ENCODE assay signal across 8 cellular contexts in genomic region chr19:6125571-6125989, GRCh38. TPM values are rescaled to one million over a fixed set of nuclear protein-coding genes. Genes with fewer than 3 reads are reported as not detected.
A peak's percentile ranks its signal among the peaks of the same experiment; 100 is the strongest.
DNase-seq lines count a peak whose midpoint lies in the region; ATAC-seq and TF ChIP-seq lines count a peak whose summit lies in the region.

No MANE protein-coding gene starts in this region.

- H3K27me3 ChIP-seq in BJ (ENCODE audit: control insufficient read depth, insufficient read depth, low read length) (no peaks in the 10 kb centered on the region), dorsolateral prefrontal cortex (no peaks in the 10 kb centered on the region)

- H3K36me3 ChIP-seq in BJ (ENCODE audit: control insufficient read depth, insufficient read depth, low read length): no peaks in the 10 kb centered on the region

- CTCF ChIA-PET in BJ (lab: Yijun Ruan, JAX): interaction anchor here (0.6 to 7.8 kb wide), 36 partner anchors 9 to 738 kb away, joined by 3 to 140 read pairs (median 4); partner anchors contain the start of gene ACSBG2

- no peak for ATAC-seq in GM18858 (IDR thresholded peaks at IDR 0.05; ENCODE audit: unreplicated experiment)

- no peak overlapping the region for H3K4me3 ChIP-seq in BJ (ENCODE audit: low read depth, low read length)
- no peak overlapping the region for H3K4me3 ChIP-seq in HFF-Myc (replicated peaks; ENCODE audit: low read depth, low read length)
- no peak overlapping the region for H3K4me3 ChIP-seq in dorsolateral prefrontal cortex

- H3K27ac ChIP-seq in dorsolateral prefrontal cortex: no peak overlapping the region

- TF ChIP-seq CTCF in BJ (IDR thresholded peaks at IDR 0.05; ENCODE audit: insufficient read depth, low read depth, low read length) (peak; percentile 93), HFF-Myc (IDR thresholded peaks at IDR 0.05; ENCODE audit: low read depth, low read length, missing control alignments) (peak; percentile 96), dorsolateral prefrontal cortex (IDR thresholded peaks at IDR 0.05 in 54 of 56, conservative IDR thresholded peaks at IDR 0.05 in 2 of 56; ENCODE audit: low read depth in 1 of 56, partially characterized antibody in 56 of 56) (peak; percentile 43 to 88 (median 80))

- POLR2A ChIA-PET in BJ (lab: Charles Lee): no interaction called here

- intact Hi-C loops in dorsolateral prefrontal cortex (cut with DNase I): no loop called here

- DNase-seq in BJ (ENCODE audit: low read depth) (no peak), HFF-Myc (ENCODE audit: extremely low read depth, low read depth) (peak; percentile 66), NCI-H526 (lab: John Stamatoyannopoulos, UW) (peak; percentile 62 to 81), dorsolateral prefrontal cortex (peak in 4 of 10 donors; percentile 13 to 51 (median 36)), lung microvascular endothelial cell (ENCODE audit: low read depth in 2 of 2) (peak; percentile 85)
- DNase-seq in activated CD4-positive, alpha-beta T cell treated with anti-CD3 and anti-CD28 coated beads for 48 hours: peak; percentile 72
- DNase-seq in stimulated activated CD8-positive, alpha-beta memory T cell treated with anti-CD3 and anti-CD28 coated beads, Interleukin-4, amount 100 ng/mL, for 48 hours: peak; percentile 64

RNA-seq across cellular contexts. Expression of gene ACSBG2, which starts 9.9 kb away (rescaled TPM):
- polyA plus RNA-seq in BJ (2011; rRNA removed): not detected in 2 replicates
- not detected in 2 replicates for polyA minus RNA-seq in BJ (2011; rRNA and poly(A)+ RNA removed)
- total RNA-seq in dorsolateral prefrontal cortex (1 to 10 TPM in 6 of 120 experiments, under 1 TPM in 27, not detected in 87; 0.21 to 1.9 (median 0.70) TPM), lung microvascular endothelial cell (not detected in 2 replicates)

RNA-seq across cellular contexts. Expression of gene RFX2, which starts 15.3 kb away (rescaled TPM):
- polyA plus RNA-seq in BJ (2011; rRNA removed): 4.9 and 5.7 TPM in 2 replicates
- polyA minus RNA-seq in BJ (2011; rRNA and poly(A)+ RNA removed): 9.2 and 10.4 TPM in 2 replicates
- total RNA-seq in dorsolateral prefrontal cortex: 10 to 100 TPM in 103 of 120 experiments, 1 to 10 TPM in 17; 5.3 to 44.1 (median 14.3) TPM
- 1.3 and 2.4 TPM in 2 replicates for total RNA-seq in lung microvascular endothelial cell
